In the genomic region with DNA sequence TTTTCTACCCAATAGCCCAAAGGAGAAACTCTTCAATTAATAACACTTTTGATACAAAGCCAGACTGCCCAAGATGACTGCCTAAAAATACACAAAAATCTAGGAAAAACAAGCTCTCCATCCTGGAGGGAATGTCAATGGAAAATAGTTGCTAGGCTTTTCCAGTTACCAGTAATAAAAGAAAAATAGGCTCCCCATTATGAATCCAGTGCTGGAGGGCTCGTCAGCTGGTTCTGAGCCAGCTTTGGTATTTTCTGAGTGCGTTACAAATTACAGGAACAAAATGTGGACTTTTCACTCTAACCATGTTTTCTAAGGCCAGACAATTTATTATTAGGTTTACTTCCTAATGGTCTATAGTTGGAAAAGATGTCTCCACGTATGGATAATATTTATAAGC, we compare ENCODE assay signal across 13 cellular contexts.
DNase-seq lines count a peak whose midpoint lies in the region; ATAC-seq and TF ChIP-seq lines count a peak whose summit lies in the region.
"Had no signal": no experiment of that assay in that cellular context is flagged by ENCODE, and none has a peak within 500 bp of the region (broad histone marks: within the 10 kb centered on the region; RNA-seq: fewer than 3 reads in every experiment).

No MANE protein-coding gene starts in this region.

- H3K4me3 ChIP-seq in RWPE2 (ENCODE audit: severe bottlenecking) (no peak overlapping the region), osteoblast (ENCODE audit: insufficient read depth, low read length) (no peak overlapping the region), vagina (no peak overlapping the region), ovary (no peak overlapping the region)
- H3K4me3 ChIP-seq: GM23338 had no signal

- H4K20me1 ChIP-seq in osteoblast (ENCODE audit: insufficient read depth, low read length), result no peaks in the 10 kb centered on the region

- TF ChIP-seq POLR2A in vagina (IDR thresholded peaks at IDR 0.05) (no peak), ovary (IDR thresholded peaks at IDR 0.05) (no peak)

- WGBS in ovary, 3 donors, result 67 to 84% (median 72%) methylated on average over 3 of the region's 3 CpGs

- H2AFZ ChIP-seq in osteoblast (ENCODE audit: low read length), result no peak overlapping the region
- H2AFZ ChIP-seq: GM23338 had no signal

- TF ChIP-seq EP300 in ovary (IDR thresholded peaks at IDR 0.05), result no peak

- H3K79me2 ChIP-seq in osteoblast (ENCODE audit: insufficient read depth, low read length), result no peaks in the 10 kb centered on the region

- H3K4me1 ChIP-seq in RWPE2 (ENCODE audit: insufficient read depth, poor library complexity, severe bottlenecking) (peaks cover 45% of the 10 kb centered on the region), osteoblast (ENCODE audit: insufficient read depth, low read length) (peaks cover 53% of the 10 kb centered on the region), vagina (peaks cover 41% of the 10 kb centered on the region), ovary (ENCODE audit: insufficient read depth) (no peaks in the 10 kb centered on the region)
- H3K4me1 ChIP-seq: BE2C had no signal

- no peaks in the 10 kb centered on the region for H3K9me3 ChIP-seq in RWPE2 (ENCODE audit: severe bottlenecking)
- H3K9me3 ChIP-seq in osteoblast (ENCODE audit: low read depth, low read length), result no peaks in the 10 kb centered on the region
- no peaks in the 10 kb centered on the region for H3K9me3 ChIP-seq in vagina
- no peaks in the 10 kb centered on the region for H3K9me3 ChIP-seq in ovary
- H3K9me3 ChIP-seq: BE2C had no signal

- ATAC-seq in RWPE2 (ENCODE audit: low read depth), result no peak
- no peak for ATAC-seq in HG03378 (IDR thresholded peaks at IDR 0.05; ENCODE audit: unreplicated experiment)
- ATAC-seq: GM23338 had no signal

- H3K27ac ChIP-seq in RWPE2 (ENCODE audit: poor library complexity, severe bottlenecking) (peak overlapping the region; percentile 92), osteoblast (ENCODE audit: low read depth, low read length) (peak overlapping the region; percentile 59), vagina (peak overlapping the region; percentile 10), ovary (no peak overlapping the region)
- H3K27ac ChIP-seq: C4-2B had no signal

- DNase-seq in RWPE2 (ENCODE audit: low spot score), result no peak
- peak; percentile 31 for DNase-seq in epidermal melanocyte (ENCODE audit: insufficient read length, low spot score)
- DNase-seq in osteoblast (ENCODE audit: insufficient read length, low spot score, missing footprints), result no peak
- no peak for DNase-seq in vagina (ENCODE audit: extremely low spot score in 2 of 2)
- DNase-seq in ovary, result no peak
- no peak for DNase-seq in GM10266 (ENCODE audit: extremely low spot score)
- DNase-seq: BE2C; CD4-positive, alpha-beta memory T cell; DMS79; H7 had no signal

- H3K27me3 ChIP-seq in RWPE2 (ENCODE audit: insufficient read depth, poor library complexity, severe bottlenecking), result no peaks in the 10 kb centered on the region
- no peaks in the 10 kb centered on the region for H3K27me3 ChIP-seq in osteoblast (ENCODE audit: insufficient read depth, low read length)
- no peaks in the 10 kb centered on the region for H3K27me3 ChIP-seq in vagina
- H3K27me3 ChIP-seq in ovary, result no peaks in the 10 kb centered on the region

- H3K4me2 ChIP-seq in osteoblast (ENCODE audit: insufficient read depth, low read length), result no peak overlapping the region
- H3K4me2 ChIP-seq: GM23338 had no signal

- intact Hi-C loops in vagina (cut with DNase I), result no loop called here
- intact Hi-C loops in ovary (cut with DNase I), result no loop called here

- TF ChIP-seq CTCF in RWPE2 (IDR thresholded peaks at IDR 0.05; ENCODE audit: poor library complexity, severe bottlenecking), result no peak
- no peak for TF ChIP-seq CTCF in osteoblast (IDR thresholded peaks at IDR 0.05; ENCODE audit: extremely low read depth, low read depth, low read length)
- TF ChIP-seq CTCF in vagina (IDR thresholded peaks at IDR 0.05), result no peak
- TF ChIP-seq CTCF in ovary (IDR thresholded peaks at IDR 0.05), result no peak
- no peak for TF ChIP-seq CTCF in GM10266 (IDR thresholded peaks at IDR 0.05; ENCODE audit: control insufficient read depth, insufficient read depth, low read depth, missing control alignments)

- no peaks in the 10 kb centered on the region for H3K36me3 ChIP-seq in RWPE2 (ENCODE audit: low read depth)
- H3K36me3 ChIP-seq in osteoblast (ENCODE audit: insufficient read depth, low read length), result no peaks in the 10 kb centered on the region
- no peaks in the 10 kb centered on the region for H3K36me3 ChIP-seq in vagina
- H3K36me3 ChIP-seq in ovary, result no peaks in the 10 kb centered on the region
- H3K36me3 ChIP-seq: BE2C had no signal

Comparison
In these comparisons a context has a peak if more than half of its experiments do, and no peak if none do; other contexts are left out.
1. H3K27ac ChIP-seq: peak in RWPE2 (single experiment), osteoblast (single experiment) and vagina (single experiment); none in ovary (0 of 2).